In the genomic region with DNA sequence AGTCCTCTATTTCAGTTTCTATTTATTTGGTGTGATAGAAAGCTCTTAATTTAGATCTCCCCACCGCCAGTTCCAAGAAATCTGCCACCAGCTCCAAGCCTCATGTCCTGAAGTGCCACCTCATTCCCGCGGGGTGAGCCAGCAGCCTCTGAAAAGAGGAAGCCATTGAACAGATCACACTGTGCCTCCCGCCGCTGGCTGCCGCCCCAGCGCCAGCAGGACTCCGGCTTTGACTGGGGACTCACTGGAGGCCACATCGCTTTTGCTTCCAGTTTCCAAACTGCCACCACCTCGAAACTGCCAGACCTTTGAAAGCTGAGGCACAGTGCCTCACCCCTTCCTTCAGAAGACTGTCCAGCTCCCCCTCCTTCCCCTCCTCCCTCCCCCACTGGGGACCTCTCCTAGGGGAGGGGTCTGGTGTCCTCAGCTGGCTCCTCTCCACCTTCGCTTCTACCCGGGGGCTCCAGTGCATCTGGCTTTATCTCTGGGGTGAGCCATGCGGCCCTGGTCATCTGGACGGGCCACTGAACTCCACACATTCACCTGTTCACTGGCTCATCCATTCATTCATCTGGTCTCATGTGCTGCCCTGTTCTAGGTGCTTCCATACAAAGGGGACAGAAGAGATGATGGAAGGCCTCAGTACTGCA, we compare ENCODE assay signal across 8 cellular contexts. TPM values are rescaled to one million over a fixed set of nuclear protein-coding genes. Genes with fewer than 3 reads are reported as not detected.
A peak's percentile ranks its signal among the peaks of the same experiment; 100 is the strongest.
DNase-seq lines count a peak whose midpoint lies in the region; ATAC-seq and TF ChIP-seq lines count a peak whose summit lies in the region.

No MANE protein-coding gene starts in this region.

- in situ Hi-C loops in GM18951 (cut with MboI; ENCODE audit: low sequenced_read_pairs, unreplicated experiment), result no loop called here

- TF ChIP-seq POLR2A in GM18951 (IDR thresholded peaks at IDR 0.05; ENCODE audit: extremely low read depth, insufficient read depth, insufficient read length), result peak; percentile 52

- DNase-seq in C1 segment of cervical spinal cord (lab: John Stamatoyannopoulos, UW) (peak in 13 of 14 donors; percentile 2 to 88 (median 67)), T-helper 17 cell (no peak), germinal center (ENCODE audit: low spot score) (peak; percentile 85), progenitor cell of endocrine pancreas (ENCODE audit: low spot score, unreplicated experiment) (no peak), NCI-H2081 (lab: John Stamatoyannopoulos, UW) (no peak)
- no peak for DNase-seq in effector CD4-positive, alpha-beta T cell

- H3K27me3 Mint-ChIP-seq in T-helper 17 cell (no peaks in the 10 kb centered on the region), progenitor cell of endocrine pancreas (no peaks in the 10 kb centered on the region)

- H3K4me1 Mint-ChIP-seq in T-helper 17 cell, result peaks cover 8% of the 10 kb centered on the region
- peaks cover 9% of the 10 kb centered on the region for H3K4me1 Mint-ChIP-seq in progenitor cell of endocrine pancreas (ENCODE audit: low read depth)

- H3K36me3 Mint-ChIP-seq in T-helper 17 cell (ENCODE audit: low read depth), result peaks cover 3% of the 10 kb centered on the region
- H3K36me3 Mint-ChIP-seq in progenitor cell of endocrine pancreas (ENCODE audit: insufficient read depth), result peaks cover 19% of the 10 kb centered on the region

- ATAC-seq in HG03097 (IDR thresholded peaks at IDR 0.05; ENCODE audit: low FRiP score, unreplicated experiment) (peak; percentile 47), T-helper 17 cell (peak; percentile 60)

- H3K27ac Mint-ChIP-seq in T-helper 17 cell (peak overlapping the region; percentile 24), progenitor cell of endocrine pancreas (peak overlapping the region; percentile 66)

- peak overlapping the region; percentile 25 for H3K4me3 Mint-ChIP-seq in T-helper 17 cell
- H3K4me3 Mint-ChIP-seq in progenitor cell of endocrine pancreas (ENCODE audit: low read depth), result no peak overlapping the region

- H3K9me3 Mint-ChIP-seq in progenitor cell of endocrine pancreas (ENCODE audit: low read depth), result peaks cover 6% of the 10 kb centered on the region

- TF ChIP-seq CTCF in progenitor cell of endocrine pancreas (IDR thresholded peaks at IDR 0.05; ENCODE audit: unreplicated experiment), result no peak

- H3K9me3 ChIP-seq in T-helper 17 cell (ENCODE audit: control insufficient read depth, low read length, poor library complexity, severe bottlenecking), result no peaks in the 10 kb centered on the region

RNA-seq across cellular contexts. Expression of gene VPS26C, which starts 59.0 kb away (rescaled TPM):
- total RNA-seq in T-helper 17 cell (10 to 100 TPM; 42.9 to 45.8 TPM), progenitor cell of endocrine pancreas (38.7 and 42.3 TPM in 2 replicates)

Comparison
In these comparisons a context has a peak if more than half of its experiments do, and no peak if none do; other contexts are left out.
1. DNase-seq: peak in C1 segment of cervical spinal cord (13 of 14) and germinal center (single experiment); none in T-helper 17 cell (0 of 3), progenitor cell of endocrine pancreas (single experiment), effector CD4-positive, alpha-beta T cell (single experiment) and NCI-H2081 (0 of 2).